1 cellular context compared by ENCODE assay signal in the genomic region with DNA sequence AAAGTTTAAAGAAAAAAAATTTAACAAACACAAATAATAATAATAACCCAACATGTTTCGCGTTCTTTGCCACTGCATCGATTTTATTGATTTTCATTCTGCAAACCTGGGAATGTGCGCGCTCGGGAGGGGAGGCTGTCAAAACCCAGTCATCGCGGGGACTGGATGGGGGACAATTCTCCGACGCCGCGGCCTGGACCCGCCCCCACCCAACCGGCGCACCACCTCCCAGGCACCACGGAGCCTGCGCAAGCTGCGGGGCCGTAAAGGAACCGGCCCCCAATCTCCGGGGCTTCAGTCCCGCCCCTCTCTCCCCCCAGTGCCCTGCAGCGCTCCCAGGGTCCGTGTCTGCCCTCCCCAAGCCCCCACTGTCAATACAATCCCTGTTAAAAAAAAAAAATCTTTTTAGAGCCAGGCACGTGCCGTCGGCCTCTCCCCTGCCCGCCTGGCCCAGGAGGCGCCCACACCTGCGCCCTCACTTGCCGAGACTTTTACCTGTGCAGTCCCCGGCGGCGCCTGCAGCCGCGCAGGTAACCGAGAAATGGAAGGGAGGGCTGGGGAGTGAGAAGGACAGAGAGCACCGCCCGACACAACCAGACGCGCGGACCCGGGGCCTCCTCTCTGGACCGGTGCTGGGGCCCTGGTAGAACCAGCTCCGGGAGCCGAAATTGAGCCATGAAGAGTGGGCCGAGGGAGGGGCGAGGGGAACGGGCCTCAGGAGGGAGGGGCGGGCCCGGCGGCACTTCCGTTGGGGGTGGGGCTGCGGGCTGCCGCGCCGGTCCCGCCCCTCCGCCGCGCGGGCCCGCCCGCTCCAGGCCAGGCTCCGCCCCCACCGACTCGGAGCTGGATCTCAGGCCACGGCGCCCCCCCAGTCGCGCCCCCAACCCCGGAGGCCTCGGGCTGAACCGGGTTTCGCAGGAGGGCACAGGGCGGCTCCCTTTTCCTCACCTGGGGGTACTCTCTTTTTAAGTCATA.
TF ChIP-seq lines count a peak whose summit lies in the region.

No MANE protein-coding gene starts in this region.

TF ChIP-seq in HepG2, 621 proteins besides CTCF, POLR2A, EP300 and RAD21 (continued from another document and continues in another):
- TF ChIP-seq, protein P1, sequence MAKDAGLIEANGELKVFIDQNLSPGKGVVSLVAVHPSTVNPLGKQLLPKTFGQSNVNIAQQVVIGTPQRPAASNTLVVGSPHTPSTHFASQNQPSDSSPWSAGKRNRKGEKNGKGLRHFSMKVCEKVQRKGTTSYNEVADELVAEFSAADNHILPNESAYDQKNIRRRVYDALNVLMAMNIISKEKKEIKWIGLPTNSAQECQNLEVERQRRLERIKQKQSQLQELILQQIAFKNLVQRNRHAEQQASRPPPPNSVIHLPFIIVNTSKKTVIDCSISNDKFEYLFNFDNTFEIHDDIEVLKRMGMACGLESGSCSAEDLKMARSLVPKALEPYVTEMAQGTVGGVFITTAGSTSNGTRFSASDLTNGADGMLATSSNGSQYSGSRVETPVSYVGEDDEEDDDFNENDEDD (CRISPR knock-in tag; IDR thresholded peaks at IDR 0.05; ENCODE audit: borderline replicate concordance) = 0 out of 2 replicates have a peak, but pooled peaks have one; percentile 4
- TF ChIP-seq ZNF326 (CRISPR knock-in tag; IDR thresholded peaks at IDR 0.05; ENCODE audit: borderline replicate concordance) (no peak), MED8 (CRISPR knock-in tag; IDR thresholded peaks at IDR 0.05; ENCODE audit: insufficient replicate concordance) (no peak), MYNN (CRISPR knock-in tag; IDR thresholded peaks at IDR 0.05; ENCODE audit: low read depth) (no peak), CCDC6 (CRISPR knock-in tag; IDR thresholded peaks at IDR 0.05) (no peak), FIP1L1 (IDR thresholded peaks at IDR 0.05; ENCODE audit: borderline replicate concordance, insufficient read depth, low read depth, low read length) (no peak), PHB2 (IDR thresholded peaks at IDR 0.05; ENCODE audit: partially characterized antibody) (no peak), RBM39 (IDR thresholded peaks at IDR 0.05; ENCODE audit: low read depth, low read length, poor library complexity, severe bottlenecking) (peak; percentile 94), ZNF792 (CRISPR knock-in tag; IDR thresholded peaks at IDR 0.05) (no peak), CBFB (CRISPR knock-in tag; IDR thresholded peaks at IDR 0.05) (no peak), NFYC (CRISPR knock-in tag; IDR thresholded peaks at IDR 0.05) (no peak), PHF21A (CRISPR knock-in tag; IDR thresholded peaks at IDR 0.05) (no peak), ZFAT (CRISPR knock-in tag; conservative IDR thresholded peaks at IDR 0.05) (no peak), ZNF556 (CRISPR knock-in tag; IDR thresholded peaks at IDR 0.05; ENCODE audit: borderline replicate concordance) (no peak), RXRA (CRISPR knock-in tag; IDR thresholded peaks at IDR 0.05) (no peak; the same call in 1 of the 2 replicates), CEBPG (CRISPR knock-in tag; IDR thresholded peaks at IDR 0.05) (no peak), SMAD9 (CRISPR knock-in tag; IDR thresholded peaks at IDR 0.05) (no peak; the same call in 1 of the 2 replicates), ZBTB1 (CRISPR knock-in tag; IDR thresholded peaks at IDR 0.05; ENCODE audit: borderline replicate concordance) (no peak), ZNF616 (CRISPR knock-in tag; IDR thresholded peaks at IDR 0.05; ENCODE audit: low read depth) (no peak), MEIS2 (CRISPR knock-in tag; IDR thresholded peaks at IDR 0.05) (no peak), TBX3 (IDR thresholded peaks at IDR 0.05; ENCODE audit: borderline replicate concordance) (no peak), SIX4 (CRISPR knock-in tag; IDR thresholded peaks at IDR 0.05) (no peak), KMT2B (CRISPR knock-in tag; IDR thresholded peaks at IDR 0.05) (0 out of 2 replicates have a peak, but pooled peaks have one; percentile 16), ZBTB21 (CRISPR knock-in tag; IDR thresholded peaks at IDR 0.05) (no peak)
- TF ChIP-seq, protein P2, sequence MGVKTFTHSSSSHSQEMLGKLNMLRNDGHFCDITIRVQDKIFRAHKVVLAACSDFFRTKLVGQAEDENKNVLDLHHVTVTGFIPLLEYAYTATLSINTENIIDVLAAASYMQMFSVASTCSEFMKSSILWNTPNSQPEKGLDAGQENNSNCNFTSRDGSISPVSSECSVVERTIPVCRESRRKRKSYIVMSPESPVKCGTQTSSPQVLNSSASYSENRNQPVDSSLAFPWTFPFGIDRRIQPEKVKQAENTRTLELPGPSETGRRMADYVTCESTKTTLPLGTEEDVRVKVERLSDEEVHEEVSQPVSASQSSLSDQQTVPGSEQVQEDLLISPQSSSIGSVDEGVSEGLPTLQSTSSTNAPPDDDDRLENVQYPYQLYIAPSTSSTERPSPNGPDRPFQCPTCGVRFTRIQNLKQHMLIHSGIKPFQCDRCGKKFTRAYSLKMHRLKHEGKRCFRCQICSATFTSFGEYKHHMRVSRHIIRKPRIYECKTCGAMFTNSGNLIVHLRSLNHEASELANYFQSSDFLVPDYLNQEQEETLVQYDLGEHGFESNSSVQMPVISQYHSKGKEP (CRISPR knock-in tag; IDR thresholded peaks at IDR 0.05) = no peak
- TF ChIP-seq, protein P3, sequence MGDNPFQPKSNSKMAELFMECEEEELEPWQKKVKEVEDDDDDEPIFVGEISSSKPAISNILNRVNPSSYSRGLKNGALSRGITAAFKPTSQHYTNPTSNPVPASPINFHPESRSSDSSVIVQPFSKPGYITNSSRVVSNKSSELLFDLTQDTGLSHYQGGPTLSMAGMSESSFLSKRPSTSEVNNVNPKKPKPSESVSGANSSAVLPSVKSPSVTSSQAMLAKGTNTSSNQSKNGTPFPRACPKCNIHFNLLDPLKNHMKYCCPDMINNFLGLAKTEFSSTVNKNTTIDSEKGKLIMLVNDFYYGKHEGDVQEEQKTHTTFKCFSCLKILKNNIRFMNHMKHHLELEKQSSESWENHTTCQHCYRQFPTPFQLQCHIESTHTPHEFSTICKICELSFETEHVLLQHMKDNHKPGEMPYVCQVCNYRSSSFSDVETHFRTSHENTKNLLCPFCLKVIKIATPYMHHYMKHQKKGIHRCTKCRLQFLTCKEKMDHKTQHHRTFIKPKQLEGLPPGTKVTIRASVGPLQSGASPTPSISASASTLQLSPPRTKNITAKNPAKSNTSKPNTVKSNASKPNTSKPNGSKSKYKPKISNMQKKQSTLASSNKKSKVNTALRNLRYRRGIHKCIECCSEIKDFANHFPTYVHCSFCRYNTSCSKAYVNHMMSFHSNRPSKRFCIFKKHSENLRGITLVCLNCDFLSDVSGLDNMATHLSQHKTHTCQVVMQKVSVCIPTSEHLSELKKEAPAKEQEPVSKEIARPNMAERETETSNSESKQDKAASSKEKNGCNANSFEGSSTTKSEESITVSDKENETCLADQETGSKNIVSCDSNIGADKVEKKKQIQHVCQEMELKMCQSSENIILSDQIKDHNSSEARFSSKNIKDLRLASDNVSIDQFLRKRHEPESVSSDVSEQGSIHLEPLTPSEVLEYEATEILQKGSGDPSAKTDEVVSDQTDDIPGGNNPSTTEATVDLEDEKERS (CRISPR knock-in tag; IDR thresholded peaks at IDR 0.05) = no peak
- TF ChIP-seq, protein P4, sequence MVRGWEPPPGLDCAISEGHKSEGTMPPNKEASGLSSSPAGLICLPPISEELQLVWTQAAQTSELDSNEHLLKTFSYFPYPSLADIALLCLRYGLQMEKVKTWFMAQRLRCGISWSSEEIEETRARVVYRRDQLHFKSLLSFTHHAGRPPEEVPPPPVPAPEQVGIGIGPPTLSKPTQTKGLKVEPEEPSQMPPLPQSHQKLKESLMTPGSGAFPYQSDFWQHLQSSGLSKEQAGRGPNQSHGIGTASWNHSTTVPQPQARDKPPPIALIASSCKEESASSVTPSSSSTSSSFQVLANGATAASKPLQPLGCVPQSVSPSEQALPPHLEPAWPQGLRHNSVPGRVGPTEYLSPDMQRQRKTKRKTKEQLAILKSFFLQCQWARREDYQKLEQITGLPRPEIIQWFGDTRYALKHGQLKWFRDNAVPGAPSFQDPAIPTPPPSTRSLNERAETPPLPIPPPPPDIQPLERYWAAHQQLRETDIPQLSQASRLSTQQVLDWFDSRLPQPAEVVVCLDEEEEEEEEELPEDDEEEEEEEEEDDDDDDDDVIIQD (CRISPR knock-in tag; IDR thresholded peaks at IDR 0.05; ENCODE audit: low read depth) = no peak
- TF ChIP-seq, protein P5, sequence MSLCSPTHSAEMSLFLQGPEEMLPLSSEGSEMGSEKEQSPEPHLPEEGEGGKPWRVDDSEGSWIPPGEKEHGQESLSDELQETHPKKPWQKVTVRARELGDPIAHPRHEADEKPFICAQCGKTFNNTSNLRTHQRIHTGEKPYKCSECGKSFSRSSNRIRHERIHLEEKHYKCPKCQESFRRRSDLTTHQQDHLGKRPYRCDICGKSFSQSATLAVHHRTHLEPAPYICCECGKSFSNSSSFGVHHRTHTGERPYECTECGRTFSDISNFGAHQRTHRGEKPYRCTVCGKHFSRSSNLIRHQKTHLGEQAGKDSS (CRISPR knock-in tag; IDR thresholded peaks at IDR 0.05; ENCODE audit: borderline replicate concordance, low read depth) = no peak
- TF ChIP-seq, protein P6, sequence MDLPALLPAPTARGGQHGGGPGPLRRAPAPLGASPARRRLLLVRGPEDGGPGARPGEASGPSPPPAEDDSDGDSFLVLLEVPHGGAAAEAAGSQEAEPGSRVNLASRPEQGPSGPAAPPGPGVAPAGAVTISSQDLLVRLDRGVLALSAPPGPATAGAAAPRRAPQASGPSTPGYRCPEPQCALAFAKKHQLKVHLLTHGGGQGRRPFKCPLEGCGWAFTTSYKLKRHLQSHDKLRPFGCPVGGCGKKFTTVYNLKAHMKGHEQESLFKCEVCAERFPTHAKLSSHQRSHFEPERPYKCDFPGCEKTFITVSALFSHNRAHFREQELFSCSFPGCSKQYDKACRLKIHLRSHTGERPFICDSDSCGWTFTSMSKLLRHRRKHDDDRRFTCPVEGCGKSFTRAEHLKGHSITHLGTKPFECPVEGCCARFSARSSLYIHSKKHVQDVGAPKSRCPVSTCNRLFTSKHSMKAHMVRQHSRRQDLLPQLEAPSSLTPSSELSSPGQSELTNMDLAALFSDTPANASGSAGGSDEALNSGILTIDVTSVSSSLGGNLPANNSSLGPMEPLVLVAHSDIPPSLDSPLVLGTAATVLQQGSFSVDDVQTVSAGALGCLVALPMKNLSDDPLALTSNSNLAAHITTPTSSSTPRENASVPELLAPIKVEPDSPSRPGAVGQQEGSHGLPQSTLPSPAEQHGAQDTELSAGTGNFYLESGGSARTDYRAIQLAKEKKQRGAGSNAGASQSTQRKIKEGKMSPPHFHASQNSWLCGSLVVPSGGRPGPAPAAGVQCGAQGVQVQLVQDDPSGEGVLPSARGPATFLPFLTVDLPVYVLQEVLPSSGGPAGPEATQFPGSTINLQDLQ (CRISPR knock-in tag; IDR thresholded peaks at IDR 0.05) = no peak
- TF ChIP-seq, protein P7, sequence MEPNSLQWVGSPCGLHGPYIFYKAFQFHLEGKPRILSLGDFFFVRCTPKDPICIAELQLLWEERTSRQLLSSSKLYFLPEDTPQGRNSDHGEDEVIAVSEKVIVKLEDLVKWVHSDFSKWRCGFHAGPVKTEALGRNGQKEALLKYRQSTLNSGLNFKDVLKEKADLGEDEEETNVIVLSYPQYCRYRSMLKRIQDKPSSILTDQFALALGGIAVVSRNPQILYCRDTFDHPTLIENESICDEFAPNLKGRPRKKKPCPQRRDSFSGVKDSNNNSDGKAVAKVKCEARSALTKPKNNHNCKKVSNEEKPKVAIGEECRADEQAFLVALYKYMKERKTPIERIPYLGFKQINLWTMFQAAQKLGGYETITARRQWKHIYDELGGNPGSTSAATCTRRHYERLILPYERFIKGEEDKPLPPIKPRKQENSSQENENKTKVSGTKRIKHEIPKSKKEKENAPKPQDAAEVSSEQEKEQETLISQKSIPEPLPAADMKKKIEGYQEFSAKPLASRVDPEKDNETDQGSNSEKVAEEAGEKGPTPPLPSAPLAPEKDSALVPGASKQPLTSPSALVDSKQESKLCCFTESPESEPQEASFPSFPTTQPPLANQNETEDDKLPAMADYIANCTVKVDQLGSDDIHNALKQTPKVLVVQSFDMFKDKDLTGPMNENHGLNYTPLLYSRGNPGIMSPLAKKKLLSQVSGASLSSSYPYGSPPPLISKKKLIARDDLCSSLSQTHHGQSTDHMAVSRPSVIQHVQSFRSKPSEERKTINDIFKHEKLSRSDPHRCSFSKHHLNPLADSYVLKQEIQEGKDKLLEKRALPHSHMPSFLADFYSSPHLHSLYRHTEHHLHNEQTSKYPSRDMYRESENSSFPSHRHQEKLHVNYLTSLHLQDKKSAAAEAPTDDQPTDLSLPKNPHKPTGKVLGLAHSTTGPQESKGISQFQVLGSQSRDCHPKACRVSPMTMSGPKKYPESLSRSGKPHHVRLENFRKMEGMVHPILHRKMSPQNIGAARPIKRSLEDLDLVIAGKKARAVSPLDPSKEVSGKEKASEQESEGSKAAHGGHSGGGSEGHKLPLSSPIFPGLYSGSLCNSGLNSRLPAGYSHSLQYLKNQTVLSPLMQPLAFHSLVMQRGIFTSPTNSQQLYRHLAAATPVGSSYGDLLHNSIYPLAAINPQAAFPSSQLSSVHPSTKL (CRISPR knock-in tag; IDR thresholded peaks at IDR 0.05) = no peak; the same call in 1 of the 2 replicates
